ENCODE assay signal across 8 cellular contexts in genomic region chr18:7568426-7568825, GRCh38. TPM values are rescaled to one million over a fixed set of nuclear protein-coding genes. Genes with fewer than 3 reads are reported as not detected.
A peak's percentile ranks its signal among the peaks of the same experiment; 100 is the strongest.
DNase-seq lines count a peak whose midpoint lies in the region; ATAC-seq and TF ChIP-seq lines count a peak whose summit lies in the region.

No MANE protein-coding gene starts in this region.

- H2BK120ac ChIP-seq in mesenchymal stem cell (ENCODE audit: low read depth, low read length) = peak overlapping the region; percentile 34

- H4K8ac ChIP-seq in mesenchymal stem cell (ENCODE audit: low read length) = peak overlapping the region; percentile 47

- H3K9ac ChIP-seq in endocrine pancreas (ENCODE audit: control insufficient read depth, insufficient read depth, low read length) = peak overlapping the region; percentile 56
- peak overlapping the region; percentile 86 for H3K9ac ChIP-seq in mesenchymal stem cell (ENCODE audit: low read length)

- H3K27me3 Mint-ChIP-seq in activated T-cell treated with anti-CD3 and anti-CD28 coated beads, Interleukin-2, amount 50 U/mL, for 4 hours (ENCODE audit: low read depth) = peaks cover 46% of the 10 kb centered on the region

- H2BK15ac ChIP-seq in mesenchymal stem cell (ENCODE audit: low read depth, poor library complexity, severe bottlenecking) = peak overlapping the region; percentile 83

- H3K4me1 Mint-ChIP-seq in activated T-cell treated with anti-CD3 and anti-CD28 coated beads, Interleukin-2, amount 50 U/mL, for 4 hours (ENCODE audit: low read depth) = peaks cover 3% of the 10 kb centered on the region

- H3K79me1 ChIP-seq in mesenchymal stem cell (replicated peaks; ENCODE audit: low read length, poor library complexity, severe bottlenecking) = peaks cover 9% of the 10 kb centered on the region

- peak overlapping the region; percentile 19 for H3K4me3 Mint-ChIP-seq in activated T-cell treated with anti-CD3 and anti-CD28 coated beads, Interleukin-2, amount 50 U/mL, for 4 hours

- H3K9me3 Mint-ChIP-seq in activated T-cell treated with anti-CD3 and anti-CD28 coated beads, Interleukin-2, amount 50 U/mL, for 4 hours = no peaks in the 10 kb centered on the region

- H2AK5ac ChIP-seq in mesenchymal stem cell (ENCODE audit: low read length, severe bottlenecking) = no peak overlapping the region

- H3K9me3 ChIP-seq in endocrine pancreas (ENCODE audit: control insufficient read depth, low read length) (no peaks in the 10 kb centered on the region), mesenchymal stem cell (ENCODE audit: control insufficient read depth, low read length) (no peaks in the 10 kb centered on the region), upper lobe of right lung (no peaks in the 10 kb centered on the region)

- no peaks in the 10 kb centered on the region for H3K36me3 ChIP-seq in endocrine pancreas (ENCODE audit: control insufficient read depth, insufficient read depth, low read length)
- H3K36me3 ChIP-seq in mesenchymal stem cell (ENCODE audit: control insufficient read depth in 1 of 2, insufficient read depth in 2 of 2, low read depth in 1 of 2, low read length in 2 of 2) = no peaks in the 10 kb centered on the region
- no peaks in the 10 kb centered on the region for H3K36me3 ChIP-seq in upper lobe of right lung

- H3K27ac ChIP-seq in mesenchymal stem cell (ENCODE audit: low read length, poor library complexity, severe bottlenecking) (peak overlapping the region; percentile 29), upper lobe of right lung (peak overlapping the region; percentile 92)

- DNase-seq in activated T-cell treated with anti-CD3 and anti-CD28 coated beads, Interleukin-2, amount 50 U/mL, for 4 hours = no peak
- no peak for DNase-seq in activated T-cell treated with anti-CD3 and anti-CD28 coated beads, Interleukin-2, amount 50 U/mL, for 48 hours
- peak; percentile 59 for DNase-seq in mesenchymal stem cell
- DNase-seq in upper lobe of right lung = peak; percentile 80
- DNase-seq in NCI-H2029 (lab: John Stamatoyannopoulos, UW) = no peak
- no peak for DNase-seq in OCI-M2 (lab: John Stamatoyannopoulos, UW; ENCODE audit: unreplicated experiment)
- DNase-seq in superior temporal gyrus (ENCODE audit: extremely low spot score) = no peak

- peak overlapping the region; percentile 81 for H2AFZ ChIP-seq in mesenchymal stem cell (ENCODE audit: low read depth, low read length)

- no peaks in the 10 kb centered on the region for H3K27me3 ChIP-seq in endocrine pancreas (ENCODE audit: control insufficient read depth, insufficient read depth, low read length)
- H3K27me3 ChIP-seq in mesenchymal stem cell (ENCODE audit: control insufficient read depth in 1 of 2, insufficient read depth in 1 of 2, low read length in 2 of 2) = no peaks in the 10 kb centered on the region
- H3K27me3 ChIP-seq in upper lobe of right lung = no peaks in the 10 kb centered on the region

- H2BK12ac ChIP-seq in mesenchymal stem cell (ENCODE audit: low read length in 2 of 2) = no peak overlapping the region

- H3K18ac ChIP-seq in mesenchymal stem cell (ENCODE audit: low read depth in 1 of 2, low read length in 2 of 2) = peak overlapping the region; percentile 89 to 94

- no peaks in the 10 kb centered on the region for H3K36me3 Mint-ChIP-seq in activated T-cell treated with anti-CD3 and anti-CD28 coated beads, Interleukin-2, amount 50 U/mL, for 4 hours (ENCODE audit: insufficient read depth)

- ATAC-seq in activated T-cell treated with anti-CD3 and anti-CD28 coated beads, Interleukin-2, amount 50 U/mL, for 4 hours = no peak
- ATAC-seq in upper lobe of right lung = peak; percentile 14

- H3K4me2 ChIP-seq in mesenchymal stem cell (ENCODE audit: low read length, poor library complexity, severe bottlenecking) = peak overlapping the region; percentile 64

- H4K91ac ChIP-seq in mesenchymal stem cell (ENCODE audit: low read length) = peak overlapping the region; percentile 61

- H3K4ac ChIP-seq in mesenchymal stem cell (ENCODE audit: low read depth in 1 of 2, low read length in 2 of 2) = peak overlapping the region in 1 of 2 experiments; percentile 43

- TF ChIP-seq CTCF in upper lobe of right lung (IDR thresholded peaks at IDR 0.05) = peak; percentile 15

- 1% methylated on average over 24 of the region's 44 CpGs for WGBS in mesenchymal stem cell

- intact Hi-C loops in upper lobe of right lung (cut with DNase I) = loop anchor here (10.0 kb wide), 1 partner anchor 294 kb away; no protein-coding TSS in a partner anchor

- H3K23ac ChIP-seq in mesenchymal stem cell (ENCODE audit: low read length in 2 of 2) = peak overlapping the region in 1 of 2 experiments; percentile 9

- H2BK5ac ChIP-seq in mesenchymal stem cell (ENCODE audit: low read depth, low read length, poor library complexity, severe bottlenecking) = peak overlapping the region; percentile 97

- H3K4me3 ChIP-seq in endocrine pancreas (ENCODE audit: control insufficient read depth, insufficient read depth, low read length) (peak overlapping the region; percentile 79), mesenchymal stem cell (ENCODE audit: insufficient read depth in 1 of 2, low read depth in 1 of 2, low read length in 2 of 2) (peak overlapping the region; percentile 92 to 97), upper lobe of right lung (peak overlapping the region; percentile 85)

- no peak overlapping the region for H3K14ac ChIP-seq in mesenchymal stem cell (ENCODE audit: low read length in 2 of 2)

- H3K4me1 ChIP-seq in endocrine pancreas (ENCODE audit: control insufficient read depth, insufficient read depth, low read length) = peaks cover 4% of the 10 kb centered on the region
- H3K4me1 ChIP-seq in mesenchymal stem cell (ENCODE audit: control insufficient read depth, insufficient read depth, low read depth, low read length) = peaks cover 8% of the 10 kb centered on the region
- H3K4me1 ChIP-seq in upper lobe of right lung = peaks cover 34% of the 10 kb centered on the region

RNA-seq across cellular contexts. Expression of gene PTPRM, which starts 1.3 kb away (rescaled TPM):
- 1 to 10 TPM; 1.5 to 3.5 (median 2.3) TPM for total RNA-seq in activated T-cell treated with anti-CD3 and anti-CD28 coated beads, Interleukin-2, amount 50 U/mL, for 4 hours
- polyA plus RNA-seq in mesenchymal stem cell (2013, experiment 1 of 2) = 57.5 TPM
- 57.1 TPM for polyA plus RNA-seq in mesenchymal stem cell (2013, experiment 2 of 2)
- 99.3 TPM for total RNA-seq in upper lobe of right lung

Comparison
In these comparisons a context has a peak if more than half of its experiments do, and no peak if none do; other contexts are left out.
1. DNase-seq: peak in mesenchymal stem cell (single experiment) and upper lobe of right lung (single experiment); none in activated T-cell treated with anti-CD3 and anti-CD28 coated beads, Interleukin-2, amount 50 U/mL, for 4 hours (single experiment), activated T-cell treated with anti-CD3 and anti-CD28 coated beads, Interleukin-2, amount 50 U/mL, for 48 hours (0 of 2), NCI-H2029 (single experiment), OCI-M2 (single experiment) and superior temporal gyrus (single experiment).
2. RNA of gene PTPRM, which starts 1.3 kb away (total RNA-seq): 99.3 TPM in upper lobe of right lung (single experiment); 1.5 to 3.5 TPM in activated T-cell treated with anti-CD3 and anti-CD28 coated beads, Interleukin-2, amount 50 U/mL, for 4 hours; every median in the first group is over 10 times any median in the second.
3. Peak in every context shown above with its lines, with median percentiles within 50 percentile points of each other: H3K4me3 ChIP-seq.